Comparison of ENCODE assay signal across 8 cellular contexts in genomic region chr11:81192516-81192915, GRCh38.
"Had no signal": no experiment of that assay in that cellular context is flagged by ENCODE, and none has a peak within 500 bp of the region (broad histone marks: within the 10 kb centered on the region; RNA-seq: fewer than 3 reads in every experiment).

No MANE protein-coding gene starts in this region.

- H3K4me3 ChIP-seq: GM23248, HAP-1 had no signal

- ATAC-seq: HCT116 had no signal

- H3K36me3 ChIP-seq: HAP-1 had no signal

- H3K4me3 Mint-ChIP-seq: HFFc6, IgD-negative memory B cell had no signal

- H2AFZ ChIP-seq: GM23248 had no signal

- H3K27ac Mint-ChIP-seq: HFFc6, IgD-negative memory B cell had no signal

- FAIRE-seq: HTR-8/SVneo had no signal

- H3K9me3 ChIP-seq: HAP-1 had no signal

- H3K27me3 Mint-ChIP-seq: IgD-negative memory B cell had no signal

- H3K36me3 Mint-ChIP-seq: IgD-negative memory B cell had no signal

- DNase-seq: GM23248, GOT3, H7, HFFc6 had no signal

- H3K9ac ChIP-seq: GM23248 had no signal

- H3K27ac ChIP-seq: GM23248 had no signal
